ENCODE assay signal across 15 cellular contexts in genomic region chr16:25925466-25925865, GRCh38.
DNase-seq lines count a peak whose midpoint lies in the region; ATAC-seq and TF ChIP-seq lines count a peak whose summit lies in the region.
"Had no signal": no experiment of that assay in that cellular context is flagged by ENCODE, and none has a peak within 500 bp of the region (broad histone marks: within the 10 kb centered on the region; RNA-seq: fewer than 3 reads in every experiment).

No MANE protein-coding gene starts in this region.

- H4K20me1 ChIP-seq in neural progenitor cell (ENCODE audit: low read depth) (peaks cover 3% of the 10 kb centered on the region), MM.1S (ENCODE audit: insufficient read depth, low read length) (no peaks in the 10 kb centered on the region)

- H3K9me2 ChIP-seq in MM.1S (replicated peaks; ENCODE audit: insufficient read depth, low read length), result no peaks in the 10 kb centered on the region

- peaks cover 8% of the 10 kb centered on the region for H3F3A ChIP-seq in neural progenitor cell (ENCODE audit: low read depth)
- H3F3A ChIP-seq in MM.1S (ENCODE audit: insufficient read depth, low read length), result no peaks in the 10 kb centered on the region

- no peaks in the 10 kb centered on the region for H3K79me2 ChIP-seq in neural progenitor cell (ENCODE audit: low read depth)
- H3K79me2 ChIP-seq in MM.1S (ENCODE audit: low read length), result no peaks in the 10 kb centered on the region

- ATAC-seq in naive thymus-derived CD4-positive, alpha-beta T cell, result no peak
- ATAC-seq: HepG2 had no signal

- H3K27me3 ChIP-seq in neural progenitor cell (no peaks in the 10 kb centered on the region), MM.1S (replicated peaks; ENCODE audit: insufficient read depth, low read length) (no peaks in the 10 kb centered on the region)
- H3K27me3 ChIP-seq in naive thymus-derived CD4-positive, alpha-beta T cell (ENCODE audit: control insufficient read depth in 2 of 2, insufficient read depth in 2 of 2, low read length in 2 of 2), result no peaks in the 10 kb centered on the region

- H3K4me3 ChIP-seq in neural progenitor cell, result no peak overlapping the region
- no peak overlapping the region for H3K4me3 ChIP-seq in MM.1S (ENCODE audit: low read length)
- H3K4me3 ChIP-seq in naive thymus-derived CD4-positive, alpha-beta T cell (ENCODE audit: low read length), result no peak overlapping the region

- H3K4me2 ChIP-seq in neural progenitor cell (peak overlapping the region; percentile 49), MM.1S (ENCODE audit: low read depth, low read length) (no peak overlapping the region)

- H3K9me3 ChIP-seq in neural progenitor cell (ENCODE audit: low read depth), result no peaks in the 10 kb centered on the region
- H3K9me3 ChIP-seq in MM.1S (replicated peaks; ENCODE audit: insufficient read depth, low read length), result no peaks in the 10 kb centered on the region
- H3K9me3 ChIP-seq in naive thymus-derived CD4-positive, alpha-beta T cell (ENCODE audit: control insufficient read depth in 2 of 3, low read length in 3 of 3), result no peaks in the 10 kb centered on the region

- peak overlapping the region; percentile 1 for H3K27ac Mint-ChIP-seq in neural progenitor cell
- H3K27ac Mint-ChIP-seq in naive thymus-derived CD4-positive, alpha-beta T cell, result no peak overlapping the region
- H3K27ac Mint-ChIP-seq: B cell; CD4-positive, alpha-beta memory T cell; HFFc6 had no signal

- no peaks in the 10 kb centered on the region for H3K36me3 Mint-ChIP-seq in neural progenitor cell
- H3K36me3 Mint-ChIP-seq in naive thymus-derived CD4-positive, alpha-beta T cell, result no peaks in the 10 kb centered on the region
- H3K36me3 Mint-ChIP-seq: CD4-positive, alpha-beta memory T cell had no signal

- POLR2A ChIA-PET in naive thymus-derived CD4-positive, alpha-beta T cell (lab: Charles Lee), result no interaction called here

- H3K27ac ChIP-seq in neural progenitor cell, result no peak overlapping the region
- H3K27ac ChIP-seq in MM.1S (ENCODE audit: low read length), result no peak overlapping the region
- H3K27ac ChIP-seq in naive thymus-derived CD4-positive, alpha-beta T cell (ENCODE audit: low read depth, low read length), result no peak overlapping the region

- TF ChIP-seq CTCF in neural progenitor cell (IDR thresholded peaks at IDR 0.05), result no peak
- no peak for TF ChIP-seq CTCF in MM.1S (IDR thresholded peaks at IDR 0.05; ENCODE audit: low read length)
- no peak for TF ChIP-seq CTCF in GM10266 (IDR thresholded peaks at IDR 0.05; ENCODE audit: control insufficient read depth, insufficient read depth, low read depth, missing control alignments)

- H3K36me3 ChIP-seq in neural progenitor cell (no peaks in the 10 kb centered on the region), MM.1S (replicated peaks; ENCODE audit: insufficient read depth, low read length) (no peaks in the 10 kb centered on the region)
- H3K36me3 ChIP-seq in naive thymus-derived CD4-positive, alpha-beta T cell (ENCODE audit: control insufficient read depth in 2 of 3, insufficient read depth in 3 of 3, low read length in 3 of 3), result no peaks in the 10 kb centered on the region

- H2AFZ ChIP-seq in neural progenitor cell (replicated peaks) (no peak overlapping the region), MM.1S (ENCODE audit: low read length) (no peak overlapping the region)

- H3K4me1 Mint-ChIP-seq in neural progenitor cell, result peaks cover 20% of the 10 kb centered on the region
- H3K4me1 Mint-ChIP-seq in naive thymus-derived CD4-positive, alpha-beta T cell, result no peaks in the 10 kb centered on the region
- H3K4me1 Mint-ChIP-seq: B cell; CD4-positive, alpha-beta memory T cell had no signal

- intact Hi-C loops in naive thymus-derived CD4-positive, alpha-beta T cell (cut with micrococcal nuclease), result no loop called here
- intact Hi-C loops in head of caudate nucleus (cut with DNase I), result no loop called here

- CTCF ChIA-PET in naive thymus-derived CD4-positive, alpha-beta T cell (lab: Charles Lee), result no interaction called here

- H3K9me3 Mint-ChIP-seq in neural progenitor cell, result peaks cover 5% of the 10 kb centered on the region
- peaks cover 0 to 8% (median 4%) of the 10 kb centered on the region in 11 donors for H3K9me3 Mint-ChIP-seq in naive thymus-derived CD4-positive, alpha-beta T cell

- H3K4me1 ChIP-seq in neural progenitor cell (peaks cover 10% of the 10 kb centered on the region), MM.1S (ENCODE audit: low read length) (no peaks in the 10 kb centered on the region)
- H3K4me1 ChIP-seq in naive thymus-derived CD4-positive, alpha-beta T cell (ENCODE audit: control insufficient read depth in 2 of 2, insufficient read depth in 2 of 2, low read length in 2 of 2), result no peaks in the 10 kb centered on the region

- no peak overlapping the region for H3K4me3 Mint-ChIP-seq in neural progenitor cell
- H3K4me3 Mint-ChIP-seq in naive thymus-derived CD4-positive, alpha-beta T cell, result no peak overlapping the region
- H3K4me3 Mint-ChIP-seq: B cell; CD4-positive, alpha-beta memory T cell; HFFc6 had no signal

- peak; percentile 65 for DNase-seq in NCI-H510A (lab: John Stamatoyannopoulos, UW)
- peak; percentile 50 for DNase-seq in ecto neural progenitor cell (ENCODE audit: low spot score)
- peak; percentile 66 for DNase-seq in neural progenitor cell (ENCODE audit: low spot score)
- no peak for DNase-seq in MM.1S
- no peak for DNase-seq in GM10266 (ENCODE audit: extremely low spot score)
- no peak for DNase-seq in naive thymus-derived CD4-positive, alpha-beta T cell
- no peak for DNase-seq in head of caudate nucleus
- DNase-seq: C1 segment of cervical spinal cord; CD4-positive, alpha-beta memory T cell; DND-41; GF-D8; HCEC 1CT; HFFc6 had no signal

- H3K9ac ChIP-seq in neural progenitor cell, result no peak overlapping the region
- H3K9ac ChIP-seq in MM.1S (ENCODE audit: low read length), result no peak overlapping the region

- peaks cover 5% of the 10 kb centered on the region for H3K27me3 Mint-ChIP-seq in neural progenitor cell (ENCODE audit: insufficient read depth, low read depth)
- peaks cover 0 to 15% (median 6%) of the 10 kb centered on the region in 5 donors for H3K27me3 Mint-ChIP-seq in naive thymus-derived CD4-positive, alpha-beta T cell
- H3K27me3 Mint-ChIP-seq: B cell had no signal

Comparison
In these comparisons a context has a peak if more than half of its experiments do, and no peak if none do; other contexts are left out.
1. DNase-seq: peak in NCI-H510A (single experiment), ecto neural progenitor cell (single experiment) and neural progenitor cell (single experiment); none in MM.1S (single experiment), GM10266 (single experiment), naive thymus-derived CD4-positive, alpha-beta T cell (0 of 9) and head of caudate nucleus (0 of 42).